Comparison of ENCODE assay signal across 24 cellular contexts in genomic region chr3:166582231-166582630, GRCh38.
"Had no signal": no experiment of that assay in that cellular context is flagged by ENCODE, and none has a peak within 500 bp of the region (broad histone marks: within the 10 kb centered on the region; RNA-seq: fewer than 3 reads in every experiment).

No MANE protein-coding gene starts in this region.

- H3K4me3 Mint-ChIP-seq: activated T-cell treated with anti-CD3 and anti-CD28 coated beads, Interleukin-2, amount 50 U/mL, for 24 hours; activated T-helper 17 cell treated with anti-CD3 and anti-CD28 coated beads, Interleukin-2, amount 50 U/mL, for 72 hours; naive thymus-derived CD4-positive, alpha-beta T cell; neural crest cell; stimulated activated naive B cell treated with anti-CD40 and anti-IgM and Interleukin-4, amounts not matched to agents 10 μg/mL and 1 μg/mL and 100 μg/mL, for 72 hours; WTC11 had no signal

- H3K36me3 Mint-ChIP-seq: activated naive CD4-positive, alpha-beta T cell treated with anti-CD3 and anti-CD28 coated beads, Interleukin-2, amount 50 U/mL, for 72 hours; naive thymus-derived CD4-positive, alpha-beta T cell; stimulated activated naive B cell treated with anti-CD40 and anti-IgM and Interleukin-4, amounts not matched to agents 10 μg/mL and 1 μg/mL and 100 μg/mL, for 72 hours had no signal

- DNase-seq: activated CD4-positive, alpha-beta T cell treated with anti-CD3 and anti-CD28 coated beads, Interleukin-2, amount 50 U/mL, for 4 hours; activated CD8-positive, alpha-beta memory T cell treated with anti-CD3 and anti-CD28 coated beads for 24 hours; activated CD8-positive, alpha-beta memory T cell treated with anti-CD3 and anti-CD28 coated beads, Interleukin-2, amount 50 U/mL, for 4 hours; activated T-cell treated with anti-CD3 and anti-CD28 coated beads, Interleukin-2, amount 50 U/mL, for 24 hours; dermis blood vessel endothelial cell; effector memory CD4-positive, alpha-beta T cell; heart right ventricle; islet precursor cell; lower lobe of right lung; naive thymus-derived CD4-positive, alpha-beta T cell; posterior cingulate gyrus; stimulated activated CD4-positive, alpha-beta T cell treated with anti-CD3 and anti-CD28 coated beads, Interleukin-2, amount 100 ng/mL, for 48 hours; stimulated activated CD8-positive, alpha-beta memory T cell treated with anti-CD3 and anti-CD28 coated beads, Interleukin-4, amount 100 ng/mL, for 48 hours; stimulated activated naive B cell treated with anti-CD40 and anti-IgM and Interleukin-4, amounts not matched to agents 10 μg/mL and 1 μg/mL and 100 μg/mL, for 72 hours; T-helper 9 cell; testis; upper lobe of left lung had no signal

- H3K27ac Mint-ChIP-seq: activated naive CD4-positive, alpha-beta T cell treated with anti-CD3 and anti-CD28 coated beads, Interleukin-2, amount 50 U/mL, for 72 hours; activated T-cell treated with anti-CD3 and anti-CD28 coated beads, Interleukin-2, amount 50 U/mL, for 24 hours; activated T-helper 17 cell treated with anti-CD3 and anti-CD28 coated beads, Interleukin-2, amount 50 U/mL, for 72 hours; naive thymus-derived CD4-positive, alpha-beta T cell; stimulated activated naive B cell treated with anti-CD40 and anti-IgM and Interleukin-4, amounts not matched to agents 10 μg/mL and 1 μg/mL and 100 μg/mL, for 72 hours; WTC11 had no signal

- H3K27me3 Mint-ChIP-seq: activated T-cell treated with anti-CD3 and anti-CD28 coated beads, Interleukin-2, amount 50 U/mL, for 24 hours; activated T-helper 17 cell treated with anti-CD3 and anti-CD28 coated beads, Interleukin-2, amount 50 U/mL, for 72 hours; naive thymus-derived CD4-positive, alpha-beta T cell; stimulated activated naive B cell treated with anti-CD40 and anti-IgM and Interleukin-4, amounts not matched to agents 10 μg/mL and 1 μg/mL and 100 μg/mL, for 72 hours had no signal

- H3K36me3 ChIP-seq: ascending aorta, cardiac muscle cell, esophagus muscularis mucosa, heart right ventricle, lower lobe of right lung, upper lobe of left lung had no signal

- H3K4me1 Mint-ChIP-seq: activated T-helper 17 cell treated with anti-CD3 and anti-CD28 coated beads, Interleukin-2, amount 50 U/mL, for 72 hours; naive thymus-derived CD4-positive, alpha-beta T cell; neural crest cell; stimulated activated naive B cell treated with anti-CD40 and anti-IgM and Interleukin-4, amounts not matched to agents 10 μg/mL and 1 μg/mL and 100 μg/mL, for 72 hours; WTC11 had no signal

- H3K9me3 ChIP-seq: ascending aorta, esophagus muscularis mucosa, lower lobe of right lung, testis, upper lobe of left lung had no signal

- H3K4me3 ChIP-seq: ascending aorta, cardiac muscle cell, esophagus muscularis mucosa, heart right ventricle, lower lobe of right lung, testis, upper lobe of left lung had no signal

- H3K27ac ChIP-seq: ascending aorta, cardiac muscle cell, esophagus muscularis mucosa, heart right ventricle, lower lobe of right lung, testis, upper lobe of left lung had no signal

- H3K4me1 ChIP-seq: ascending aorta, esophagus muscularis mucosa, heart right ventricle, lower lobe of right lung, testis, upper lobe of left lung had no signal

- H3K27me3 ChIP-seq: ascending aorta, cardiac muscle cell, esophagus muscularis mucosa, heart right ventricle, testis, upper lobe of left lung had no signal
